8 cellular contexts compared by ENCODE assay signal in the genomic region with DNA sequence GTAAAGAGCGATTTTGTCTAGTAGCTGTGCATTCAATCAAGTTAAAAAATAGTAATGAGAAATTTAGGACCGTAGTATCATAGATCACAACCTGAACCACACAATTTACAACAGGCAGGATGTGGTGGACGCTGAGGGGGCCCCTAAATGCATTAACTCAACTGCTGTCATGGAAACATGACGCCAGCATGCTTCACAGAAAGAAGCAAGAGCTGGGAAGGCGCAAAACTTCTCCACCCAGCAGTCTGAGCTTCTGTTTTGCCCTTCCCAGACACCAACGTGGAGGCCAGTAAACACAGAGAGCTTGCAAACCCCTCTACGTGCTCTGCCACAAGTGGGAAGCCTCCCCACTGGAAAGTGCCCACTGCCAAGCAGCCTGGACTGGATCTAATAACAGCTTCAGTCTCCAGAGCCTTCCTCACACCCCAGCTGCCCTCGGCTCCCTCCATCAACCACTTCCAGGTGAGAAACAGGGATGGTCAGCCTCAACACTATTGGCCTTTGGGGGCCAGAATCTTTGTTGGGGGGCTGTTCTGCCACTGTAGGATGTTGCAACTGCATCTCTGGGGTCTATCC.
DNase-seq lines count a peak whose midpoint lies in the region; ATAC-seq and TF ChIP-seq lines count a peak whose summit lies in the region.

No MANE protein-coding gene starts in this region.

- H3K27me3 Mint-ChIP-seq in activated CD4-positive, alpha-beta memory T cell treated with anti-CD3 and anti-CD28 coated beads, Interleukin-2, amount 10 ng/mL, durations not matched to agents 7 days and 5 days = no peaks in the 10 kb centered on the region
- H3K27me3 Mint-ChIP-seq in type B pancreatic cell = peaks cover 52% of the 10 kb centered on the region

- H3K36me3 Mint-ChIP-seq in activated CD4-positive, alpha-beta memory T cell treated with anti-CD3 and anti-CD28 coated beads, Interleukin-2, amount 10 ng/mL, durations not matched to agents 7 days and 5 days (ENCODE audit: low read depth) = peaks cover 5% of the 10 kb centered on the region
- H3K36me3 Mint-ChIP-seq in type B pancreatic cell = peaks cover 4% of the 10 kb centered on the region

- H3K9me3 Mint-ChIP-seq in activated CD4-positive, alpha-beta memory T cell treated with anti-CD3 and anti-CD28 coated beads, Interleukin-2, amount 10 ng/mL, durations not matched to agents 7 days and 5 days = no peaks in the 10 kb centered on the region
- H3K9me3 Mint-ChIP-seq in type B pancreatic cell = no peaks in the 10 kb centered on the region

- TF ChIP-seq CTCF in type B pancreatic cell (conservative IDR thresholded peaks at IDR 0.05) = no peak

- H3K27ac Mint-ChIP-seq in activated CD4-positive, alpha-beta memory T cell treated with anti-CD3 and anti-CD28 coated beads, Interleukin-2, amount 10 ng/mL, durations not matched to agents 7 days and 5 days = peak overlapping the region; percentile 74
- no peak overlapping the region for H3K27ac Mint-ChIP-seq in type B pancreatic cell

- peak; percentile 63 for ATAC-seq in GM18502 (IDR thresholded peaks at IDR 0.05; ENCODE audit: poor library complexity, unreplicated experiment)
- peak; percentile 56 for ATAC-seq in HG03280 (IDR thresholded peaks at IDR 0.05; ENCODE audit: unreplicated experiment)
- no peak for ATAC-seq in GM18873 (IDR thresholded peaks at IDR 0.05; ENCODE audit: low FRiP score, unreplicated experiment)

- H3K4me1 Mint-ChIP-seq in activated CD4-positive, alpha-beta memory T cell treated with anti-CD3 and anti-CD28 coated beads, Interleukin-2, amount 10 ng/mL, durations not matched to agents 7 days and 5 days = peaks cover 65% of the 10 kb centered on the region
- peaks cover 38% of the 10 kb centered on the region for H3K4me1 Mint-ChIP-seq in type B pancreatic cell (ENCODE audit: unreplicated experiment)

- CTCF ChIA-PET in activated CD4-positive, alpha-beta memory T cell treated with anti-CD3 and anti-CD28 coated beads, Interleukin-2, amount 10 ng/mL, durations not matched to agents 7 days and 5 days (lab: Charles Lee) = interaction anchor here (0.8 to 2.8 kb wide), 7 partner anchors 15 to 428 kb away, joined by 4 to 18 read pairs (median 6); a partner anchor contains a TSS

- POLR2A ChIA-PET in activated CD4-positive, alpha-beta memory T cell treated with anti-CD3 and anti-CD28 coated beads, Interleukin-2, amount 10 ng/mL, durations not matched to agents 7 days and 5 days (lab: Charles Lee) = interaction anchor here (0.6 to 4.7 kb wide), 8 partner anchors 11 to 212 kb away, joined by 3 to 36 read pairs (median 4); a partner anchor contains a TSS

- peak overlapping the region; percentile 32 for H3K4me3 Mint-ChIP-seq in activated CD4-positive, alpha-beta memory T cell treated with anti-CD3 and anti-CD28 coated beads, Interleukin-2, amount 10 ng/mL, durations not matched to agents 7 days and 5 days
- H3K4me3 Mint-ChIP-seq in type B pancreatic cell = no peak overlapping the region

- peak; percentile 81 for DNase-seq in activated CD4-positive, alpha-beta memory T cell treated with anti-CD3 and anti-CD28 coated beads, Interleukin-2, amount 10 ng/mL, durations not matched to agents 7 days and 5 days
- DNase-seq in left kidney (ENCODE audit: low read depth, low spot score) (peak; percentile 70), type B pancreatic cell (ENCODE audit: extremely low spot score, unreplicated experiment) (no peak), NCI-H2107 (lab: John Stamatoyannopoulos, UW) (no peak), DMS53 (lab: John Stamatoyannopoulos, UW) (no peak)

Comparison
In these comparisons a context has a peak if more than half of its experiments do, and no peak if none do; other contexts are left out.
1. DNase-seq: peak in activated CD4-positive, alpha-beta memory T cell treated with anti-CD3 and anti-CD28 coated beads, Interleukin-2, amount 10 ng/mL, durations not matched to agents 7 days and 5 days (single experiment) and left kidney (single experiment); none in type B pancreatic cell (single experiment), NCI-H2107 (single experiment) and DMS53 (single experiment).